In the genomic region with DNA sequence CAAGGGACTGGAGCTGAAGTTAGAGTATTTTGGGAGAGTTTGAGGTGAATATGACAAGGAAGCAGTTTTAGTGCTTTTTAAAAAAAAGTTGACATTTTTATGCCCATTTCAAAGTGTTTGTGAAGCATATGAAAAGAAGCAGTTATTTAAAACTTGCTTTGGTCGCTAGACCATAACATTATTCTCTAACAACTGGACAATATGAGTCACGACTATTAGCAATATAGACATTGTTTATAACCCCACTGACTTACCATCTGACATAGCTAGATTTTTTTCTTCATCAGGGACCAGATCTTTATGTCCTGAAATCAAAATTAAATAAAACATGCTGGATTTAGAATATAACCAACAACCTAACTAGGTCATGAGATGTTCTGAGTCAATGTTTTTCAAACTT, we compare ENCODE assay signal across 18 cellular contexts.
"Had no signal": no experiment of that assay in that cellular context is flagged by ENCODE, and none has a peak within 500 bp of the region (broad histone marks: within the 10 kb centered on the region; RNA-seq: fewer than 3 reads in every experiment).

No MANE protein-coding gene starts in this region.

- ATAC-seq: K562, Panc1, Right ventricle myocardium inferior, SK-N-SH treated with all-trans-retinoic acid at 6 μM for 48 hours had no signal

- H3K4me3 ChIP-seq: K562, SJCRH30 had no signal

- DNase-seq: NCI-H1092, NCI-H1105 treated with DMSO at 0.1 percent for 48 hours, NCI-H1417 treated with DMSO at 0.1 percent for 48 hours, NCI-H146, NCI-H1694 treated with DMSO at 0.1 percent for 48 hours, NCI-H1930, NCI-H2081, NCI-H2107, NCI-H2227 treated with DMSO at 0.1 percent for 48 hours, NCI-H524, NCI-H526 treated with DMSO at 0.1 percent for 48 hours, NCI-H748 treated with DMSO at 0.1 percent for 48 hours, SHP77 treated with DMSO at 0.1 percent for 48 hours, SJCRH30 had no signal
